ENCODE assay signal across 8 cellular contexts in the genomic region with DNA sequence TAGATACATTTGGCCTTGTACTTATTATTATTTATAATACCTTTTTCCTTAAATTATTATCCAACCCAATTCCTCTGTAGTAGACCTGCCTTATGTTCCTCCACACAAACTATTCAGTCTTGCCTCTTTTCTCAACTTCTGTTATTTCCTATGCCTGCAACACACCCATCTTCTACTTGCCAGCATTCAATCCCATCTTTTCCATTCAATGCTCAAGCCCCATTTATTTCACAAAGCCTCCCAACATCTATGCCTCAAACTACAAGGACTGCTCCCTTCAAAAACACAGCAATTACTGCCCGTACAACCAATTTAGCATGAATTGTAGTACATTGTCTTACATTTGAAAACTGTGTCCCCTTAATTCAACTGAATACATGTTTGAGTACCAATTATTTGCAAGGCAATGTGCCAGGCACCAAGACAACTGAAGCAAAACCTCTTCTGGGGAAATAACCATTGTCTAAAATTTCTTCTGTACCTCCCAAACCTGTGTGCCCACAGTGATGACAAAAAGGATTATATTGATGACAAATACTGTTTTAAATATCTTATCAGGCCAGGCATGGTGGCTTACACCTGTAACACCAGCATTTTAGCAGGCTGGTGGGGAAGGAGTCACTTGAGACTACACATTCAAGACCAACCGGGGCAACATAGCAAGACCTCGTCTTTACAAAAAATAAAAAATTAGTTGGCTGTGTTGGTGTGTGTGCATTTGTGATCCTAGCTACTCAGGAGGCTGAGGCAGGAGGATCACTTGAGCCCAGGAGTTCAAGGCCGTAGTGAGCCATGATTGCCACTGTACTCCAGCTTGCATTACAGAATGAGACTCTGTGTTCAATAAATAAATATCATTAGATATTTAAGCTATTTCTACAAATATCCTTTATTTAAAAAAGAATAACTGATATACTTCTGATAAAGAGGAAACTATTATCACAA. TPM values are rescaled to one million over a fixed set of nuclear protein-coding genes. Genes with fewer than 3 reads are reported as not detected.
DNase-seq lines count a peak whose midpoint lies in the region; ATAC-seq and TF ChIP-seq lines count a peak whose summit lies in the region.

No MANE protein-coding gene starts in this region.

- H3K36me3 ChIP-seq in CD4-positive, alpha-beta memory T cell (ENCODE audit: insufficient read depth, low read length): no peaks in the 10 kb centered on the region

- no peak for ATAC-seq in central memory CD8-positive, alpha-beta T cell (replicated peaks; ENCODE audit: extremely low read depth, poor library complexity, severe bottlenecking)
- ATAC-seq in HG02642 (IDR thresholded peaks at IDR 0.05; ENCODE audit: poor library complexity, unreplicated experiment) (no peak), GM21381 (IDR thresholded peaks at IDR 0.05; ENCODE audit: unreplicated experiment) (no peak)

- peaks cover 5 to 34% of the 10 kb centered on the region in 2 donors for H3K36me3 Mint-ChIP-seq in CD4-positive, alpha-beta memory T cell
- H3K36me3 Mint-ChIP-seq in central memory CD8-positive, alpha-beta T cell (ENCODE audit: insufficient read depth): peaks cover 20% of the 10 kb centered on the region
- no peaks in the 10 kb centered on the region for H3K36me3 Mint-ChIP-seq in nephron (ENCODE audit: low read depth)

- peak overlapping the region; percentile 97 to 99 (median 98) for H3K27ac Mint-ChIP-seq in CD4-positive, alpha-beta memory T cell
- H3K27ac Mint-ChIP-seq in central memory CD8-positive, alpha-beta T cell (ENCODE audit: low read depth): peak overlapping the region; percentile 96
- H3K27ac Mint-ChIP-seq in nephron: peak overlapping the region; percentile 0 to 29 (median 3)

- H3K4me3 Mint-ChIP-seq in CD4-positive, alpha-beta memory T cell: peak overlapping the region; percentile 83 to 98 (median 95)
- peak overlapping the region; percentile 66 for H3K4me3 Mint-ChIP-seq in central memory CD8-positive, alpha-beta T cell
- no peak overlapping the region for H3K4me3 Mint-ChIP-seq in nephron

- DNase-seq in CD4-positive, alpha-beta memory T cell: peak in 2 of 5 donors; percentile 37 to 67
- DNase-seq in NCI-H1436 treated with DMSO at 0.1 percent for 48 hours (lab: John Stamatoyannopoulos, UW) (peak; percentile 15), middle frontal gyrus (ENCODE audit: extremely low spot score, low spot score) (no peak), GM13976 (ENCODE audit: low spot score) (no peak)
- DNase-seq in central memory CD8-positive, alpha-beta T cell (ENCODE audit: low spot score in 2 of 2): no peak

- peak overlapping the region in 1 of 2 donors; percentile 37 for H3K4me3 ChIP-seq in CD4-positive, alpha-beta memory T cell (ENCODE audit: low read length in 2 of 2)

- H3K9me3 ChIP-seq in CD4-positive, alpha-beta memory T cell (ENCODE audit: control insufficient read depth in 1 of 2, low read length in 2 of 2): no peaks in the 10 kb centered on the region

- TF ChIP-seq CTCF in nephron (IDR thresholded peaks at IDR 0.05; ENCODE audit: unreplicated experiment in 3 of 3) (no peak), GM13976 (IDR thresholded peaks at IDR 0.05; ENCODE audit: borderline replicate concordance, control extremely low read depth, extremely low read depth, insufficient read depth, missing control alignments) (no peak)

- in situ Hi-C loops in GM13976 (cut with MboI; ENCODE audit: low sequenced_read_pairs, unreplicated experiment): loop anchor here (5.0 kb wide), 1 partner anchor 33 kb away; a partner anchor contains a TSS

- POLR2A ChIA-PET in CD4-positive, alpha-beta memory T cell (lab: Charles Lee; ENCODE audit: partially characterized antibody): interaction anchor here (1.0 to 19.9 kb wide), 10 partner anchors 9 to 76 kb away, joined by 3 to 226 read pairs (median 8); a partner anchor contains a TSS

- no peaks in the 10 kb centered on the region for H3K27me3 ChIP-seq in CD4-positive, alpha-beta memory T cell (ENCODE audit: insufficient read depth, low read length)

- H3K4me1 ChIP-seq in CD4-positive, alpha-beta memory T cell (ENCODE audit: insufficient read depth, low read length): peaks cover 57% of the 10 kb centered on the region

- CTCF ChIA-PET in CD4-positive, alpha-beta memory T cell (lab: Charles Lee; ENCODE audit: partially characterized antibody): interaction anchor here (0.9 to 14.4 kb wide), 6 partner anchors 12 to 77 kb away, joined by 3 to 123 read pairs (median 4); no protein-coding TSS in a partner anchor

- intact Hi-C loops in CD4-positive, alpha-beta memory T cell (cut with micrococcal nuclease): loop anchor here (1.0 to 10.0 kb wide), 4 partner anchors 8 to 319 kb away; a partner anchor contains a TSS

- H3K27ac ChIP-seq in CD4-positive, alpha-beta memory T cell (ENCODE audit: low read depth, low read length): peak overlapping the region; percentile 82

- H3K9me3 Mint-ChIP-seq in CD4-positive, alpha-beta memory T cell: no peaks in the 10 kb centered on the region
- no peaks in the 10 kb centered on the region for H3K9me3 Mint-ChIP-seq in central memory CD8-positive, alpha-beta T cell
- no peaks in the 10 kb centered on the region for H3K9me3 Mint-ChIP-seq in nephron

- peaks cover 42 to 59% (median 49%) of the 10 kb centered on the region in 4 donors for H3K4me1 Mint-ChIP-seq in CD4-positive, alpha-beta memory T cell
- peaks cover 69% of the 10 kb centered on the region for H3K4me1 Mint-ChIP-seq in central memory CD8-positive, alpha-beta T cell
- peaks cover 42% of the 10 kb centered on the region for H3K4me1 Mint-ChIP-seq in nephron

- H3K27me3 Mint-ChIP-seq in CD4-positive, alpha-beta memory T cell: no peaks in the 10 kb centered on the region
- no peaks in the 10 kb centered on the region for H3K27me3 Mint-ChIP-seq in central memory CD8-positive, alpha-beta T cell
- H3K27me3 Mint-ChIP-seq in nephron (ENCODE audit: low read depth): no peaks in the 10 kb centered on the region

RNA-seq across cellular contexts. Expression of a gene that starts 35.1 kb away (rescaled TPM):
- total RNA-seq in CD4-positive, alpha-beta memory T cell: 100 to 1,000 TPM; 188 to 192 TPM
- 100 to 1,000 TPM; 136 to 149 TPM for polyA plus RNA-seq in CD4-positive, alpha-beta memory T cell

Comparison
In these comparisons a context has a peak if more than half of its experiments do, and no peak if none do; other contexts are left out.
1. H3K27ac Mint-ChIP-seq: peak in every context shown above with its lines; median percentile 98 in CD4-positive, alpha-beta memory T cell; 96 in central memory CD8-positive, alpha-beta T cell; 3 in nephron.
2. H3K4me3 Mint-ChIP-seq: peak in CD4-positive, alpha-beta memory T cell (8 of 8) and central memory CD8-positive, alpha-beta T cell (single experiment); none in nephron (0 of 3).